ENCODE assay signal across 8 cellular contexts in genomic region chr5:170306381-170306790, GRCh38. TPM values are rescaled to one million over a fixed set of nuclear protein-coding genes. Genes with fewer than 3 reads are reported as not detected.
DNase-seq lines count a peak whose midpoint lies in the region; ATAC-seq and TF ChIP-seq lines count a peak whose summit lies in the region.

No MANE protein-coding gene starts in this region.

- H3K9me3 ChIP-seq in upper lobe of right lung (no peaks in the 10 kb centered on the region), H9 (ENCODE audit: control insufficient read depth, low read depth, low read length) (no peaks in the 10 kb centered on the region)

- no peak overlapping the region for H2BK15ac ChIP-seq in H9 (ENCODE audit: low read depth, low read length)

- H2BK120ac ChIP-seq in H9 (ENCODE audit: low read depth, low read length, poor library complexity, severe bottlenecking): no peak overlapping the region

- H3K79me1 ChIP-seq in H9 (ENCODE audit: insufficient read depth, low read depth, low read length, poor library complexity, severe bottlenecking): no peaks in the 10 kb centered on the region

- no peak overlapping the region for H4K91ac ChIP-seq in H9 (ENCODE audit: insufficient read length, low read depth, low read length)

- in situ Hi-C loops in ACHN (cut with HindIII; ENCODE audit: low pct_ligation_motif_present, low pct_unique_long_range_greater_than_20kb, low sequenced_read_pairs): no loop called here

- H3K4me1 ChIP-seq in upper lobe of right lung: peaks cover 25% of the 10 kb centered on the region
- H3K4me1 ChIP-seq in H9 (ENCODE audit: insufficient read depth, low read length): no peaks in the 10 kb centered on the region

- H3K4me1 Mint-ChIP-seq in dendritic cell treated with granulocyte-macrophage colony-stimulating factor and Interleukin-4, amounts not matched to agents 40 ng/mL and 50 ng/mL, for 4 days (ENCODE audit: low read depth): peaks cover 82% of the 10 kb centered on the region
- H3K4me1 Mint-ChIP-seq in H9: peaks cover 32 to 45% of the 10 kb centered on the region in 2 experiments

- H3K27ac Mint-ChIP-seq in dendritic cell treated with granulocyte-macrophage colony-stimulating factor and Interleukin-4, amounts not matched to agents 40 ng/mL and 50 ng/mL, for 4 days: peak overlapping the region; percentile 14
- no peak overlapping the region for H3K27ac Mint-ChIP-seq in H9

- H3K18ac ChIP-seq in H9 (ENCODE audit: insufficient read length, low read depth, low read length): no peak overlapping the region

- H3K4me3 ChIP-seq in upper lobe of right lung: no peak overlapping the region

- no peaks in the 10 kb centered on the region for H3K27me3 ChIP-seq in upper lobe of right lung
- no peaks in the 10 kb centered on the region for H3K27me3 ChIP-seq in H9 (ENCODE audit: insufficient read depth, low read length)

- H2BK20ac ChIP-seq in H9 (ENCODE audit: low read depth, low read length, poor library complexity, severe bottlenecking): no peak overlapping the region

- no peak overlapping the region for H3K56ac ChIP-seq in H9 (ENCODE audit: insufficient read length, low read depth, low read length)

- H4K5ac ChIP-seq in H9 (ENCODE audit: insufficient read length, low read depth, low read length): no peak overlapping the region

- H3K4ac ChIP-seq in H9 (ENCODE audit: low read depth, low read length): no peak overlapping the region

- H3K36me3 Mint-ChIP-seq in dendritic cell treated with granulocyte-macrophage colony-stimulating factor and Interleukin-4, amounts not matched to agents 40 ng/mL and 50 ng/mL, for 4 days (ENCODE audit: low read depth): no peaks in the 10 kb centered on the region
- H3K36me3 Mint-ChIP-seq in H9 (ENCODE audit: insufficient read depth in 1 of 3, low read depth in 3 of 3): peaks cover 0 to 9% (median 0%) of the 10 kb centered on the region in 3 experiments; a peak in 2 of 7 replicates

- H3K9ac ChIP-seq in H9 (ENCODE audit: extremely low read depth, insufficient read length, low read length): no peak overlapping the region

- no peaks in the 10 kb centered on the region for H3K79me2 ChIP-seq in H9 (ENCODE audit: insufficient read depth, low read length)

- no peaks in the 10 kb centered on the region for H3K23me2 ChIP-seq in H9 (ENCODE audit: insufficient read length, low read depth, low read length, poor library complexity, severe bottlenecking)

- H3K27me3 Mint-ChIP-seq in dendritic cell treated with granulocyte-macrophage colony-stimulating factor and Interleukin-4, amounts not matched to agents 40 ng/mL and 50 ng/mL, for 4 days: peaks cover under 1% of the 10 kb centered on the region
- H3K27me3 Mint-ChIP-seq in H9 (ENCODE audit: low read depth): peaks cover 7% of the 10 kb centered on the region

- no peak overlapping the region for H3K14ac ChIP-seq in H9 (ENCODE audit: insufficient read depth, low read length)

- H3K9me3 Mint-ChIP-seq in dendritic cell treated with granulocyte-macrophage colony-stimulating factor and Interleukin-4, amounts not matched to agents 40 ng/mL and 50 ng/mL, for 4 days: no peaks in the 10 kb centered on the region
- peaks cover 7 to 8% of the 10 kb centered on the region in 2 experiments; a peak in 3 of 5 replicates for H3K9me3 Mint-ChIP-seq in H9

- TF ChIP-seq CTCF in upper lobe of right lung (IDR thresholded peaks at IDR 0.05): no peak
- no peak for TF ChIP-seq CTCF in H9 (conservative IDR thresholded peaks at IDR 0.05)

- peak; percentile 4 for DNase-seq in ACHN
- no peak for DNase-seq in upper lobe of right lung
- DNase-seq in activated gamma-delta T cell treated with Interleukin-2 at 50 U/mL for 16 hours: no peak
- DNase-seq in H9: no peak
- no peak for DNase-seq in HPDE6-E6E7 (ENCODE audit: extremely low spot score)

- ATAC-seq in GM19025 (IDR thresholded peaks at IDR 0.05; ENCODE audit: low read depth, unreplicated experiment) (peak; percentile 60), HG03571 (IDR thresholded peaks at IDR 0.05; ENCODE audit: unreplicated experiment) (peak; percentile 71), upper lobe of right lung (peak; percentile 9)

- H2AK5ac ChIP-seq in H9 (ENCODE audit: insufficient read length, low read length): no peak overlapping the region

- no peak overlapping the region for H3K27ac ChIP-seq in upper lobe of right lung
- no peak overlapping the region for H3K27ac ChIP-seq in H9 (ENCODE audit: insufficient read length, low read depth, low read length)

- no peak overlapping the region for H3K4me2 ChIP-seq in H9 (ENCODE audit: insufficient read depth, insufficient read length, low read length)

- no peak overlapping the region for H2AFZ ChIP-seq in H9 (ENCODE audit: low read length)

- H2BK5ac ChIP-seq in H9 (ENCODE audit: insufficient read length, low read length): no peak overlapping the region

- no peak overlapping the region for H4K8ac ChIP-seq in H9 (replicated peaks; ENCODE audit: insufficient read length, low read depth, low read length)

- intact Hi-C loops in dendritic cell treated with granulocyte-macrophage colony-stimulating factor and Interleukin-4, amounts not matched to agents 40 ng/mL and 50 ng/mL, for 4 days (cut with micrococcal nuclease): no loop called here
- intact Hi-C loops in upper lobe of right lung (cut with DNase I): no loop called here

- no peak overlapping the region for H3K23ac ChIP-seq in H9 (ENCODE audit: insufficient read length, low read depth, low read length)

- H4K20me1 ChIP-seq in H9 (ENCODE audit: control insufficient read depth, insufficient read depth, insufficient read length): no peaks in the 10 kb centered on the region

- no peaks in the 10 kb centered on the region for H3K36me3 ChIP-seq in upper lobe of right lung

- no peak overlapping the region for H3K4me3 Mint-ChIP-seq in dendritic cell treated with granulocyte-macrophage colony-stimulating factor and Interleukin-4, amounts not matched to agents 40 ng/mL and 50 ng/mL, for 4 days
- H3K4me3 Mint-ChIP-seq in H9: no peak overlapping the region

- no peak overlapping the region for H2BK12ac ChIP-seq in H9 (ENCODE audit: insufficient read length, low read depth, low read length)

- WGBS in H9 (ENCODE audit: extremely low coverage, insufficient read length, low lambda C conversion rate): no CpG with 5 or more reads among the region's 4 CpGs

- no peak overlapping the region for H3T11ph ChIP-seq in H9 (ENCODE audit: low read length)

RNA-seq across cellular contexts. Expression of gene LCP2, which starts 8.8 kb away (rescaled TPM):
- total RNA-seq in upper lobe of right lung: 83.1 TPM
- 0.09 TPM in 1 of 2 replicates, not detected in the other for total RNA-seq in H9 (2021)

Comparison
In these comparisons a context has a peak if more than half of its experiments do, and no peak if none do; other contexts are left out.
1. ATAC-seq: peak in every context shown above with its lines; median percentile 71 in HG03571; 60 in GM19025; 9 in upper lobe of right lung.
2. RNA of gene LCP2, which starts 8.8 kb away (total RNA-seq): 83.1 TPM in upper lobe of right lung (single experiment); 0.09 TPM in H9; every median in the first group is over 10 times any median in the second.